15 cellular contexts compared by ENCODE assay signal in the genomic region with DNA sequence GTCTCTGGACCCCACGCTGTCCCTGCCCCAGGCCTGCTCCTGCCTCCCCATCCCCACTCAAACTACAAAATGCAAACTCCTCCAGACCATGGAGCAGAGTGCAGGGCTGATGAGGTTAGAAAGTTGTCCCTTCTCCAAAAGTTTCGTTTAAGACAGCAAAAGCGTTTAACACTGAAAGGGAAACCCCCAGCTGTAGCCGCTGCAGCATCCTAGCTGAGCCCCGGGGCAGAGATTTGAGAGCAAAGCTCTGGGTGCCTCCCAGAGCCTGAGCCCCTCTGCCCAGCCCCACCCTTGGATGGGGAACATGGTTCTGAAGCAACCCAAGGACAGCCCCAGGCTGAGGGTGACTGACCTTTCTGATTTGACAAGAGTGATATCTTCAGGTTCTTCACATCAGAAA. TPM values are rescaled to one million over a fixed set of nuclear protein-coding genes. Genes with fewer than 3 reads are reported as not detected.
"Had no signal": no experiment of that assay in that cellular context is flagged by ENCODE, and none has a peak within 500 bp of the region (broad histone marks: within the 10 kb centered on the region; RNA-seq: fewer than 3 reads in every experiment).

No MANE protein-coding gene starts in this region.

- H3K36me3 ChIP-seq: brain microvascular endothelial cell, neutrophil, pancreas, sigmoid colon, tibial nerve, uterus had no signal

- H3K27ac ChIP-seq: brain microvascular endothelial cell, epithelial cell of prostate, neutrophil, pancreas, sigmoid colon, tibial nerve, uterus, VCaP had no signal

- H3K27ac Mint-ChIP-seq: activated T-helper 17 cell treated with anti-CD3 and anti-CD28 coated beads, Interleukin-2, amount 50 U/mL, for 72 hours; endodermal cell; naive thymus-derived CD4-positive, alpha-beta T cell; stimulated activated naive B cell treated with anti-CD40 and anti-IgM and Interleukin-4, amounts not matched to agents 10 μg/mL and 1 μg/mL and 100 μg/mL, for 72 hours; T-helper 1 cell treated with Interleukin-12 subunit alpha and Interleukin-12 subunit beta and Interleukin-4 antibody, amounts not matched to agents 30 μg/mL and 1 μg/mL, for 36 hours had no signal

- H3K27me3 ChIP-seq: brain microvascular endothelial cell, pancreas had no signal

- H3K9me3 Mint-ChIP-seq: activated T-helper 17 cell treated with anti-CD3 and anti-CD28 coated beads, Interleukin-2, amount 50 U/mL, for 72 hours; naive thymus-derived CD4-positive, alpha-beta T cell; stimulated activated naive B cell treated with anti-CD40 and anti-IgM and Interleukin-4, amounts not matched to agents 10 μg/mL and 1 μg/mL and 100 μg/mL, for 72 hours; T-helper 1 cell treated with Interleukin-12 subunit alpha and Interleukin-12 subunit beta and Interleukin-4 antibody, amounts not matched to agents 30 μg/mL and 1 μg/mL, for 36 hours had no signal

- H3K4me3 Mint-ChIP-seq: activated T-helper 17 cell treated with anti-CD3 and anti-CD28 coated beads, Interleukin-2, amount 50 U/mL, for 72 hours; endodermal cell; naive thymus-derived CD4-positive, alpha-beta T cell; stimulated activated naive B cell treated with anti-CD40 and anti-IgM and Interleukin-4, amounts not matched to agents 10 μg/mL and 1 μg/mL and 100 μg/mL, for 72 hours; T-helper 1 cell treated with Interleukin-12 subunit alpha and Interleukin-12 subunit beta and Interleukin-4 antibody, amounts not matched to agents 30 μg/mL and 1 μg/mL, for 36 hours had no signal

- H3K9me3 ChIP-seq: neutrophil, pancreas, sigmoid colon, tibial nerve, uterus had no signal

- H3K4me3 ChIP-seq: pancreas, sigmoid colon, tibial nerve, uterus had no signal

- FAIRE-seq: colon, islet of Langerhans, pancreas had no signal

- H3K4me1 Mint-ChIP-seq: activated T-helper 17 cell treated with anti-CD3 and anti-CD28 coated beads, Interleukin-2, amount 50 U/mL, for 72 hours had no signal

- H3K4me1 ChIP-seq: pancreas, sigmoid colon, tibial nerve, uterus had no signal

RNA-seq across cellular contexts. Expression of a gene that starts 52.8 kb away (rescaled TPM):
- total RNA-seq: activated T-helper 17 cell treated with anti-CD3 and anti-CD28 coated beads, Interleukin-2, amount 50 U/mL, for 72 hours; naive thymus-derived CD4-positive, alpha-beta T cell had no signal
- polyA plus RNA-seq: naive thymus-derived CD4-positive, alpha-beta T cell had no signal
